ENCODE assay signal across 19 cellular contexts in the genomic region with DNA sequence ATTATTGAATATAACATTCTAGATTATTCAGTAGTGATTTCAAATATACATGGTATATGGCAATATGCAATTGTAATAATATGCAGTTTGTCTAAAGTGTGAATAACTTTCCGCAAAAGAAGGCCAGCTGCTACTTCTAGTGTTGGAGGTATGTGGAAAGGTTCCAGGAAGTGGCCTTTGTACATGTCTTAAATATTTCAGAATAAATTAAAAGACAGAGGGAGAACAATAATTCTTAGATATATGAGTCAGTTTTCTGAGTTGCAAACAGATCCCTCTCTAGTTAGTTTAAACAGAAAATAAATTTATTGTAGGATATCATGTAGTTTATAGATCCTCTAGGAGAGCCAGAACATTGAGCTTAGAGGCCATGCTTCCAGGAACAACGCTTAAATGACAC.
DNase-seq lines count a peak whose midpoint lies in the region; TF ChIP-seq lines count a peak whose summit lies in the region.
"Had no signal": no experiment of that assay in that cellular context is flagged by ENCODE, and none has a peak within 500 bp of the region (broad histone marks: within the 10 kb centered on the region; RNA-seq: fewer than 3 reads in every experiment).

No MANE protein-coding gene starts in this region.

- H3K9me3 ChIP-seq in HUES48 (ENCODE audit: control insufficient read depth, insufficient read depth, low read length), result no peaks in the 10 kb centered on the region
- no peaks in the 10 kb centered on the region for H3K9me3 ChIP-seq in mesenchymal stem cell (ENCODE audit: control insufficient read depth, low read length)
- H3K9me3 ChIP-seq: left ventricle myocardium inferior, pancreas, sigmoid colon had no signal

- H3K27me3 ChIP-seq in HUES48 (ENCODE audit: control insufficient read depth, insufficient read depth, low read length) (no peaks in the 10 kb centered on the region), mesenchymal stem cell (ENCODE audit: control insufficient read depth in 1 of 2, insufficient read depth in 1 of 2, low read length in 2 of 2) (no peaks in the 10 kb centered on the region)
- H3K27me3 ChIP-seq: pancreas, sigmoid colon had no signal

- H3K36me3 ChIP-seq in HUES48 (ENCODE audit: control insufficient read depth, insufficient read depth, low read length) (no peaks in the 10 kb centered on the region), mesenchymal stem cell (ENCODE audit: control insufficient read depth in 1 of 2, insufficient read depth in 2 of 2, low read depth in 1 of 2, low read length in 2 of 2) (no peaks in the 10 kb centered on the region)
- H3K36me3 ChIP-seq: left ventricle myocardium inferior, pancreas, sigmoid colon had no signal

- no peaks in the 10 kb centered on the region for H3K4me1 ChIP-seq in HUES48 (ENCODE audit: control insufficient read depth, insufficient read depth, low read length)
- no peaks in the 10 kb centered on the region for H3K4me1 ChIP-seq in mesenchymal stem cell (ENCODE audit: control insufficient read depth, insufficient read depth, low read depth, low read length)
- H3K4me1 ChIP-seq: left ventricle myocardium inferior had no signal

- no peak overlapping the region for H2AK5ac ChIP-seq in mesenchymal stem cell (ENCODE audit: low read length, severe bottlenecking)

- H3K14ac ChIP-seq in mesenchymal stem cell (ENCODE audit: low read length in 2 of 2), result no peak overlapping the region

- H4K91ac ChIP-seq in mesenchymal stem cell (ENCODE audit: low read length), result no peak overlapping the region

- no peak for TF ChIP-seq CTCF in cardiac fibroblast (IDR thresholded peaks at IDR 0.05; ENCODE audit: low read depth, low read length)

- no peak overlapping the region for H3K4ac ChIP-seq in mesenchymal stem cell (ENCODE audit: low read depth in 1 of 2, low read length in 2 of 2)

- no peak overlapping the region for H3K4me2 ChIP-seq in mesenchymal stem cell (ENCODE audit: low read length, poor library complexity, severe bottlenecking)
- H3K4me2 ChIP-seq: PC-9 had no signal

- no peak overlapping the region for H3K23ac ChIP-seq in mesenchymal stem cell (ENCODE audit: low read length in 2 of 2)

- H2AFZ ChIP-seq in mesenchymal stem cell (ENCODE audit: low read depth, low read length), result no peak overlapping the region
- H2AFZ ChIP-seq: PC-9 had no signal

- no peaks in the 10 kb centered on the region for H3K79me1 ChIP-seq in mesenchymal stem cell (replicated peaks; ENCODE audit: low read length, poor library complexity, severe bottlenecking)

- H3K4me3 ChIP-seq in HUES48 (ENCODE audit: low read depth, low read length), result no peak overlapping the region
- no peak overlapping the region for H3K4me3 ChIP-seq in cardiac fibroblast (replicated peaks in 1 of 2; ENCODE audit: low read depth in 2 of 2, low read length in 2 of 2)
- no peak overlapping the region for H3K4me3 ChIP-seq in mesenchymal stem cell (ENCODE audit: insufficient read depth in 1 of 2, low read depth in 1 of 2, low read length in 2 of 2)
- H3K4me3 ChIP-seq: left ventricle myocardium inferior, pancreas, PC-9, sigmoid colon had no signal

- peak overlapping the region; percentile 49 for H2BK15ac ChIP-seq in mesenchymal stem cell (ENCODE audit: low read depth, poor library complexity, severe bottlenecking)

- peak overlapping the region in 1 of 2 experiments; percentile 21 for H2BK12ac ChIP-seq in mesenchymal stem cell (ENCODE audit: low read length in 2 of 2)

- H3K27ac ChIP-seq in HUES48 (ENCODE audit: low read depth, low read length) (peak overlapping the region; percentile 26), mesenchymal stem cell (ENCODE audit: low read length, poor library complexity, severe bottlenecking) (no peak overlapping the region)
- H3K27ac ChIP-seq: left ventricle myocardium inferior, pancreas, PC-9, sigmoid colon had no signal

- WGBS in mesenchymal stem cell, result 86% methylated on average over 2 of the region's 2 CpGs

- H3K9ac ChIP-seq in HUES48 (ENCODE audit: low read depth, low read length), result no peak overlapping the region
- H3K9ac ChIP-seq in mesenchymal stem cell (ENCODE audit: low read length), result no peak overlapping the region

- H4K8ac ChIP-seq in mesenchymal stem cell (ENCODE audit: low read length), result no peak overlapping the region

- no peak overlapping the region for H2BK5ac ChIP-seq in mesenchymal stem cell (ENCODE audit: low read depth, low read length, poor library complexity, severe bottlenecking)

- DNase-seq in AG08396 (ENCODE audit: low spot score), result peak; percentile 32
- DNase-seq in cardiac fibroblast (ENCODE audit: low read depth in 2 of 2), result peak; percentile 73 to 77
- peak; percentile 10 for DNase-seq in mesenchymal stem cell
- no peak for DNase-seq in activated gamma-delta T cell treated with Interleukin-2 at 50 U/mL for 16 hours
- DNase-seq in NK-92 (lab: John Stamatoyannopoulos, UW; ENCODE audit: unreplicated experiment), result no peak
- DNase-seq in NCI-H146 treated with DMSO at 0.1 percent for 48 hours (lab: John Stamatoyannopoulos, UW; ENCODE audit: unreplicated experiment), result no peak
- no peak for DNase-seq in iPS-NIHi11 (ENCODE audit: low spot score)
- DNase-seq: activated CD4-positive, alpha-beta T cell treated with anti-CD3 and anti-CD28 coated beads for 1 hour; amygdala; CD8-positive, alpha-beta memory T cell; DMS79 treated with DMSO at 0.1 percent for 48 hours; left ventricle myocardium inferior; NCI-H2171; NCI-H69; pancreas; PC-9; sigmoid colon; T-helper 9 cell had no signal

- no peak overlapping the region for H2BK120ac ChIP-seq in mesenchymal stem cell (ENCODE audit: low read depth, low read length)

- no peak overlapping the region for H3K18ac ChIP-seq in mesenchymal stem cell (ENCODE audit: low read depth in 1 of 2, low read length in 2 of 2)

Comparison
In these comparisons a context has a peak if more than half of its experiments do, and no peak if none do; other contexts are left out.
1. DNase-seq: peak in AG08396 (single experiment), cardiac fibroblast (2 of 2) and mesenchymal stem cell (single experiment); none in activated gamma-delta T cell treated with Interleukin-2 at 50 U/mL for 16 hours (single experiment), NK-92 (single experiment), NCI-H146 treated with DMSO at 0.1 percent for 48 hours (single experiment) and iPS-NIHi11 (single experiment).